ENCODE assay signal across 33 cellular contexts in genomic region chr17:40738553-40738952, GRCh38. TPM values are rescaled to one million over a fixed set of nuclear protein-coding genes. Genes with fewer than 3 reads are reported as not detected.
"Had no signal": no experiment of that assay in that cellular context is flagged by ENCODE, and none has a peak within 500 bp of the region (broad histone marks: within the 10 kb centered on the region; RNA-seq: fewer than 3 reads in every experiment).

No MANE protein-coding gene starts in this region.

- DNase-seq: activated CD4-positive, alpha-beta T cell treated with anti-CD3 and anti-CD28 coated beads for 36 hours; activated CD4-positive, alpha-beta T cell treated with anti-CD3 and anti-CD28 coated beads, Interleukin-2, amount 50 U/mL, for 1 hour; activated CD4-positive, alpha-beta T cell treated with anti-CD3 and anti-CD28 coated beads, Interleukin-2, amount 50 U/mL, for 48 hours; activated CD4-positive, CD25-positive, alpha-beta regulatory T cell; activated CD4-positive, CD25-positive, alpha-beta regulatory T cell treated with anti-CD3 and anti-CD28 coated beads, Interleukin-2, amount 50 U/mL, for 72 hours; activated CD8-positive, alpha-beta memory T cell treated with anti-CD3 and anti-CD28 coated beads for 24 hours; activated CD8-positive, alpha-beta T cell treated with anti-CD3 and anti-CD28 coated beads for 36 hours; activated effector memory CD4-positive, alpha-beta T cell treated with anti-CD3 and anti-CD28 coated beads, Interleukin-2, amount 50 U/mL, for 16 hours; activated naive CD4-positive, alpha-beta T cell treated with anti-CD3 and anti-CD28 coated beads for 36 hours; activated naive CD8-positive, alpha-beta T cell treated with anti-CD3 and anti-CD28 coated beads for 36 hours; activated naive CD8-positive, alpha-beta T cell treated with anti-CD3 and anti-CD28 coated beads, Interleukin-2, amount 50 U/mL, for 24 hours; activated T-cell treated with anti-CD3 and anti-CD28 coated beads, Interleukin-2, amount 50 U/mL, for 48 hours; adrenal gland; amygdala; aorta; body of pancreas; central memory CD4-positive, alpha-beta T cell; cerebellar nuclear complex; colonic mucosa; effector memory CD4-positive, alpha-beta T cell; foreskin keratinocyte; gastrocnemius medialis; heart right ventricle; T-helper 2 cell had no signal

- H3K4me1 Mint-ChIP-seq: activated CD4-positive, alpha-beta T cell treated with anti-CD3 and anti-CD28 coated beads for 36 hours; activated naive CD4-positive, alpha-beta T cell treated with anti-CD3 and anti-CD28 coated beads, Interleukin-2, amount 50 U/mL, for 24 hours; activated naive CD8-positive, alpha-beta T cell treated with anti-CD3 and anti-CD28 coated beads for 36 hours; activated naive CD8-positive, alpha-beta T cell treated with anti-CD3 and anti-CD28 coated beads, Interleukin-2, amount 50 U/mL, for 24 hours had no signal

- H3K4me3 ChIP-seq: adrenal gland, body of pancreas, breast epithelium, cardiac muscle cell, colonic mucosa, esophagus muscularis mucosa, gastrocnemius medialis, heart right ventricle, hepatocyte had no signal

- H3K4me3 Mint-ChIP-seq: activated CD4-positive, alpha-beta T cell treated with anti-CD3 and anti-CD28 coated beads for 36 hours; activated CD8-positive, alpha-beta T cell treated with anti-CD3 and anti-CD28 coated beads for 36 hours; activated naive CD4-positive, alpha-beta T cell treated with anti-CD3 and anti-CD28 coated beads for 36 hours; activated naive CD4-positive, alpha-beta T cell treated with anti-CD3 and anti-CD28 coated beads, Interleukin-2, amount 50 U/mL, for 24 hours; activated naive CD8-positive, alpha-beta T cell treated with anti-CD3 and anti-CD28 coated beads for 36 hours; activated naive CD8-positive, alpha-beta T cell treated with anti-CD3 and anti-CD28 coated beads, Interleukin-2, amount 50 U/mL, for 24 hours; activated T-helper 1 cell treated with anti-CD3 and anti-CD28 coated beads, Interleukin-12 subunit alpha, Interleukin-12 subunit beta, Interleukin-2, Interleukin-4 antibody, amounts not matched to agents 30 ng/mL and 10 ng/mL and 1 ng/mL, durations not matched to agents 14 hours and 24 hours and 36 hours had no signal

- H3K36me3 ChIP-seq: adrenal gland, breast epithelium, cardiac muscle cell, colonic mucosa, esophagus muscularis mucosa, gastrocnemius medialis, heart right ventricle had no signal

- H3K36me3 Mint-ChIP-seq: activated naive CD4-positive, alpha-beta T cell treated with anti-CD3 and anti-CD28 coated beads, Interleukin-2, amount 50 U/mL, for 24 hours had no signal

- H3K27ac ChIP-seq: adrenal gland, body of pancreas, breast epithelium, cardiac muscle cell, colonic mucosa, esophagus muscularis mucosa, foreskin keratinocyte, gastrocnemius medialis, heart right ventricle, hepatocyte had no signal

- H3K4me1 ChIP-seq: adrenal gland, body of pancreas, breast epithelium, colonic mucosa, esophagus muscularis mucosa, gastrocnemius medialis, heart right ventricle had no signal

- ATAC-seq: activated CD4-positive, alpha-beta T cell treated with anti-CD3 and anti-CD28 coated beads for 36 hours; activated CD8-positive, alpha-beta T cell treated with anti-CD3 and anti-CD28 coated beads for 36 hours; activated naive CD8-positive, alpha-beta T cell treated with anti-CD3 and anti-CD28 coated beads, Interleukin-2, amount 50 U/mL, for 24 hours; body of pancreas; foreskin keratinocyte; gastrocnemius medialis; heart right ventricle had no signal

- H3K27ac Mint-ChIP-seq: activated CD4-positive, alpha-beta T cell treated with anti-CD3 and anti-CD28 coated beads for 36 hours; activated CD8-positive, alpha-beta T cell treated with anti-CD3 and anti-CD28 coated beads for 36 hours; activated naive CD4-positive, alpha-beta T cell treated with anti-CD3 and anti-CD28 coated beads for 36 hours; activated naive CD4-positive, alpha-beta T cell treated with anti-CD3 and anti-CD28 coated beads, Interleukin-2, amount 50 U/mL, for 24 hours; activated naive CD8-positive, alpha-beta T cell treated with anti-CD3 and anti-CD28 coated beads for 36 hours; activated naive CD8-positive, alpha-beta T cell treated with anti-CD3 and anti-CD28 coated beads, Interleukin-2, amount 50 U/mL, for 24 hours; activated T-helper 1 cell treated with anti-CD3 and anti-CD28 coated beads, Interleukin-12 subunit alpha, Interleukin-12 subunit beta, Interleukin-2, Interleukin-4 antibody, amounts not matched to agents 30 ng/mL and 10 ng/mL and 1 ng/mL, durations not matched to agents 14 hours and 24 hours and 36 hours; activated T-helper 2 cell treated with anti-CD3 and anti-CD28 coated beads, Interferon-gamma antibody, Interleukin-2, Interleukin-4, amounts not matched to agents 10 μg/mL and 5 μg/mL and 100 μg/mL, durations not matched to agents 14 hours and 24 hours and 36 hours had no signal

- H3K9me3 ChIP-seq: adrenal gland, colonic mucosa had no signal

- H3K9me3 Mint-ChIP-seq: activated naive CD4-positive, alpha-beta T cell treated with anti-CD3 and anti-CD28 coated beads, Interleukin-2, amount 50 U/mL, for 24 hours had no signal

- H3K27me3 ChIP-seq: adrenal gland, body of pancreas, breast epithelium, cardiac muscle cell, colonic mucosa, hepatocyte had no signal

RNA-seq across cellular contexts. Expression of gene KRT25, which starts 16.6 kb away (rescaled TPM):
- total RNA-seq: activated CD4-positive, alpha-beta T cell treated with anti-CD3 and anti-CD28 coated beads for 36 hours; activated CD8-positive, alpha-beta T cell treated with anti-CD3 and anti-CD28 coated beads for 36 hours; activated naive CD4-positive, alpha-beta T cell treated with anti-CD3 and anti-CD28 coated beads for 36 hours; activated naive CD8-positive, alpha-beta T cell treated with anti-CD3 and anti-CD28 coated beads for 36 hours; activated T-helper 1 cell treated with anti-CD3 and anti-CD28 coated beads, Interleukin-12 subunit alpha, Interleukin-12 subunit beta, Interleukin-2, Interleukin-4 antibody, amounts not matched to agents 30 ng/mL and 10 ng/mL and 1 ng/mL, durations not matched to agents 14 hours and 24 hours and 36 hours; activated T-helper 2 cell treated with anti-CD3 and anti-CD28 coated beads, Interferon-gamma antibody, Interleukin-2, Interleukin-4, amounts not matched to agents 10 μg/mL and 5 μg/mL and 100 μg/mL, durations not matched to agents 14 hours and 24 hours and 36 hours; adrenal gland; aorta; body of pancreas; breast epithelium; cardiac muscle cell; colonic mucosa; dermis microvascular lymphatic vessel endothelial cell; esophagus muscularis mucosa; foreskin keratinocyte; gastrocnemius medialis; heart right ventricle; hepatocyte; T-helper 1 cell treated with Interleukin-12 subunit alpha and Interleukin-12 subunit beta and Interleukin-4 antibody, amounts not matched to agents 30 ng/mL and 1 ng/mL, for 36 hours had no signal
- polyA plus RNA-seq: adrenal gland, aorta, cardiac muscle cell, foreskin keratinocyte, heart right ventricle, hepatocyte had no signal

RNA-seq across cellular contexts. Expression of gene KRT26, which starts 33.4 kb away (rescaled TPM):
- total RNA-seq: activated CD4-positive, alpha-beta T cell treated with anti-CD3 and anti-CD28 coated beads for 36 hours; activated CD8-positive, alpha-beta T cell treated with anti-CD3 and anti-CD28 coated beads for 36 hours; activated naive CD4-positive, alpha-beta T cell treated with anti-CD3 and anti-CD28 coated beads for 36 hours; activated naive CD8-positive, alpha-beta T cell treated with anti-CD3 and anti-CD28 coated beads for 36 hours; activated T-helper 1 cell treated with anti-CD3 and anti-CD28 coated beads, Interleukin-12 subunit alpha, Interleukin-12 subunit beta, Interleukin-2, Interleukin-4 antibody, amounts not matched to agents 30 ng/mL and 10 ng/mL and 1 ng/mL, durations not matched to agents 14 hours and 24 hours and 36 hours; activated T-helper 2 cell treated with anti-CD3 and anti-CD28 coated beads, Interferon-gamma antibody, Interleukin-2, Interleukin-4, amounts not matched to agents 10 μg/mL and 5 μg/mL and 100 μg/mL, durations not matched to agents 14 hours and 24 hours and 36 hours; adrenal gland; aorta; body of pancreas; breast epithelium; cardiac muscle cell; colonic mucosa; dermis microvascular lymphatic vessel endothelial cell; esophagus muscularis mucosa; foreskin keratinocyte; gastrocnemius medialis; heart right ventricle; hepatocyte; T-helper 1 cell treated with Interleukin-12 subunit alpha and Interleukin-12 subunit beta and Interleukin-4 antibody, amounts not matched to agents 30 ng/mL and 1 ng/mL, for 36 hours had no signal
- polyA plus RNA-seq: adrenal gland, aorta, cardiac muscle cell, foreskin keratinocyte, heart right ventricle, hepatocyte had no signal

RNA-seq across cellular contexts. Expression of gene KRT24, which starts 35.0 kb away (rescaled TPM):
- total RNA-seq: activated CD4-positive, alpha-beta T cell treated with anti-CD3 and anti-CD28 coated beads for 36 hours; activated CD8-positive, alpha-beta T cell treated with anti-CD3 and anti-CD28 coated beads for 36 hours; activated naive CD4-positive, alpha-beta T cell treated with anti-CD3 and anti-CD28 coated beads for 36 hours; activated naive CD8-positive, alpha-beta T cell treated with anti-CD3 and anti-CD28 coated beads for 36 hours; activated T-helper 1 cell treated with anti-CD3 and anti-CD28 coated beads, Interleukin-12 subunit alpha, Interleukin-12 subunit beta, Interleukin-2, Interleukin-4 antibody, amounts not matched to agents 30 ng/mL and 10 ng/mL and 1 ng/mL, durations not matched to agents 14 hours and 24 hours and 36 hours; activated T-helper 2 cell treated with anti-CD3 and anti-CD28 coated beads, Interferon-gamma antibody, Interleukin-2, Interleukin-4, amounts not matched to agents 10 μg/mL and 5 μg/mL and 100 μg/mL, durations not matched to agents 14 hours and 24 hours and 36 hours; adrenal gland; aorta; body of pancreas; breast epithelium; cardiac muscle cell; dermis microvascular lymphatic vessel endothelial cell; gastrocnemius medialis; heart right ventricle; T-helper 1 cell treated with Interleukin-12 subunit alpha and Interleukin-12 subunit beta and Interleukin-4 antibody, amounts not matched to agents 30 ng/mL and 1 ng/mL, for 36 hours had no signal
- polyA plus RNA-seq: cardiac muscle cell, heart right ventricle had no signal

RNA-seq across cellular contexts. Expression of gene KRT27, which starts 43.8 kb away (rescaled TPM):
- total RNA-seq: activated CD4-positive, alpha-beta T cell treated with anti-CD3 and anti-CD28 coated beads for 36 hours; activated CD8-positive, alpha-beta T cell treated with anti-CD3 and anti-CD28 coated beads for 36 hours; activated naive CD4-positive, alpha-beta T cell treated with anti-CD3 and anti-CD28 coated beads for 36 hours; activated naive CD8-positive, alpha-beta T cell treated with anti-CD3 and anti-CD28 coated beads for 36 hours; activated T-helper 1 cell treated with anti-CD3 and anti-CD28 coated beads, Interleukin-12 subunit alpha, Interleukin-12 subunit beta, Interleukin-2, Interleukin-4 antibody, amounts not matched to agents 30 ng/mL and 10 ng/mL and 1 ng/mL, durations not matched to agents 14 hours and 24 hours and 36 hours; activated T-helper 2 cell treated with anti-CD3 and anti-CD28 coated beads, Interferon-gamma antibody, Interleukin-2, Interleukin-4, amounts not matched to agents 10 μg/mL and 5 μg/mL and 100 μg/mL, durations not matched to agents 14 hours and 24 hours and 36 hours; adrenal gland; aorta; body of pancreas; breast epithelium; cardiac muscle cell; colonic mucosa; dermis microvascular lymphatic vessel endothelial cell; esophagus muscularis mucosa; foreskin keratinocyte; gastrocnemius medialis; hepatocyte; T-helper 1 cell treated with Interleukin-12 subunit alpha and Interleukin-12 subunit beta and Interleukin-4 antibody, amounts not matched to agents 30 ng/mL and 1 ng/mL, for 36 hours had no signal
- polyA plus RNA-seq: aorta, cardiac muscle cell, foreskin keratinocyte, heart right ventricle, hepatocyte had no signal
